8 cellular contexts compared by ENCODE assay signal in genomic region chr17:78748048-78748729, GRCh38. TPM values are rescaled to one million over a fixed set of nuclear protein-coding genes. Genes with fewer than 3 reads are reported as not detected.
DNase-seq lines count a peak whose midpoint lies in the region; TF ChIP-seq lines count a peak whose summit lies in the region.

No MANE protein-coding gene starts in this region.

- TF ChIP-seq CTCF in fibroblast of mammary gland (conservative IDR thresholded peaks at IDR 0.05; ENCODE audit: control insufficient read depth, insufficient read depth, low read depth, low read length), result no peak
- no peak for TF ChIP-seq CTCF in stomach (IDR thresholded peaks at IDR 0.05)

- H3K4me3 ChIP-seq in fibroblast of mammary gland (ENCODE audit: control insufficient read depth, low read depth, low read length), result no peak overlapping the region
- H3K4me3 ChIP-seq in stomach, result no peak overlapping the region

- intact Hi-C loops in stomach (cut with DNase I; ENCODE audit: low total_unique reads), result no loop called here

- no peak for TF ChIP-seq POLR2A in stomach (IDR thresholded peaks at IDR 0.05)

- no peaks in the 10 kb centered on the region for H3K36me3 ChIP-seq in stomach

- DNase-seq in stimulated activated CD4-positive, alpha-beta T cell treated with anti-CD3 and anti-CD28 coated beads, Interleukin-12 subunit alpha, Interleukin-12 subunit beta, amount 100 ng/mL, for 48 hours (ENCODE audit: low read depth in 2 of 3, low spot score in 1 of 3), result peak in 2 of 3 donors; percentile 35 to 61
- no peak for DNase-seq in stimulated activated CD4-positive, alpha-beta T cell treated with anti-CD3 and anti-CD28 coated beads, Interleukin-4, amount 100 ng/mL, for 1 hour
- DNase-seq in RPMI7951 (ENCODE audit: low read depth), result peak; percentile 15
- DNase-seq in fibroblast of mammary gland (ENCODE audit: low read depth), result peak; percentile 39
- no peak for DNase-seq in stomach
- no peak for DNase-seq in NCI-H187 (lab: John Stamatoyannopoulos, UW)
- no peak for DNase-seq in 8988T
- no peak for DNase-seq in T-helper 9 cell

- H3K4me1 ChIP-seq in stomach, result peaks cover 57 to 85% (median 70%) of the 10 kb centered on the region in 4 donors

- 30 to 43% (median 36%) methylated on average over 6 of the region's 6 CpGs for WGBS in stomach, 5 donors

- H3K27me3 ChIP-seq in stomach, result no peaks in the 10 kb centered on the region

- H3K9me3 ChIP-seq in stomach, result no peaks in the 10 kb centered on the region

- no peak for TF ChIP-seq EP300 in stomach (IDR thresholded peaks at IDR 0.05)

- peak overlapping the region; percentile 5 to 84 (median 74) for H3K27ac ChIP-seq in stomach

RNA-seq across cellular contexts. Expression of gene CYTH1, which starts 33.9 kb away (rescaled TPM):
- total RNA-seq in RPMI7951 (2014; rRNA removed; shearing (Covaris generic)), result 14.6 and 14.8 TPM in 2 replicates
- total RNA-seq in stomach, result 100 to 1,000 TPM in 2 of 5 donors, 10 to 100 TPM in 3; 32.7 to 137 (median 80.2) TPM
- polyA plus RNA-seq in stomach, result 10 to 100 TPM; 29.6 to 51.5 (median 30.6) TPM

Comparison
In these comparisons a context has a peak if more than half of its experiments do, and no peak if none do; other contexts are left out.
1. DNase-seq: peak in stimulated activated CD4-positive, alpha-beta T cell treated with anti-CD3 and anti-CD28 coated beads, Interleukin-12 subunit alpha, Interleukin-12 subunit beta, amount 100 ng/mL, for 48 hours (2 of 3), RPMI7951 (single experiment) and fibroblast of mammary gland (single experiment); none in stimulated activated CD4-positive, alpha-beta T cell treated with anti-CD3 and anti-CD28 coated beads, Interleukin-4, amount 100 ng/mL, for 1 hour (single experiment), stomach (single experiment), NCI-H187 (0 of 2), 8988T (single experiment) and T-helper 9 cell (single experiment).